In genomic region chr2:69400121-69400520, GRCh38 we compare ENCODE assay signal across 7 cellular contexts.
"Had no signal": no experiment of that assay in that cellular context is flagged by ENCODE, and none has a peak within 500 bp of the region (broad histone marks: within the 10 kb centered on the region; RNA-seq: fewer than 3 reads in every experiment).

No MANE protein-coding gene starts in this region.

- FAIRE-seq: GM12878, GM12891, GM12892, GM18507, GM19239 had no signal

- DNase-seq: GDM1, GF-D8 had no signal

- ATAC-seq: GM12878 had no signal

- H3K4me3 ChIP-seq: GM12878 had no signal
